ENCODE assay signal across 1 cellular context in the genomic region with DNA sequence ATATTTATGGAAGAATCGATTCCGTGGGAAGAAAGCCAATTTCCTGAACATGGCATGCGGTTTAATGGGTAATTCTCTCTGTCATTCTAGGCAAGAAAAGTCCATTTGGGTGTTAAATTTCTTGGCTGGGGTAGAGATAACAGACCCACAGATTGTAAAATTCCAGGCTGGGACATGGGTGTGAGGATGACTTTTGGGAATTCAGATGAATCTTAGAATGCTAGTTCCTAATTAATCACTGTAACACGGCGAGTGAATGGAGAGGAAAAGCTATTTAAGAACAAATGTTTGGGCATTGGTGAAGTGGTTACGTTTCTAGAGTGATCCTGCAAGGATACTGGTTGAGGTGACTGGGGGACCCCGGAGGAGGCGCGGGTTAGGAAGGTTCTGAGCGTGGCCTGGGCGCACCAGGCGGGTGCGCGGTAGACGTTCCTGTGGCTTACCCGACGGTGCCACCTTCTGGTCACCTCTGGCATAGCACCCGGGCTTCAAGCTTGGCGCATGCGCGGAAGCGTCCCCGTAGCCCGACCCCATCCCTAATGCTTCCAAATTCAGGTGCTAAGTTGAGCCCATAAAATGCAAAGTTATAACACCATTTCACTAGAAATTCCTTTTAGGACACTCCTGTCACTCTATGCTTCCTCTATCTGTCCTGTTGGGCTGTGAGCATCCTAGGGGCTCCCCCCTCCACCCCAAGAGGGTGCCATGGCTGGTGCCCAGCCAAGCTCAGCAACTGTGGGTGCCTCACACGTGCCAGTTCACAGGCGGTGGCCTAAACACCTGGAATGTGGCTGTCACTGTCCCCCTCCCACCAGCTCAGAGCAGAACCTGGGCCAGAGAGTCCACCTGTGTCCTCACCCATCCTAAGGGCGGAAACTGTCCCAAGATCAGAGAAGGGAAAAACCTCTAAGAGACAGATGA.
TF ChIP-seq lines count a peak whose summit lies in the region.

No MANE protein-coding gene starts in this region.

TF ChIP-seq in SK-N-SH treated with all-trans-retinoic acid at 6 μM for 48 hours, 23 proteins besides CTCF, POLR2A, EP300 and RAD21 (continued from another document):
- TF ChIP-seq, protein P1, sequence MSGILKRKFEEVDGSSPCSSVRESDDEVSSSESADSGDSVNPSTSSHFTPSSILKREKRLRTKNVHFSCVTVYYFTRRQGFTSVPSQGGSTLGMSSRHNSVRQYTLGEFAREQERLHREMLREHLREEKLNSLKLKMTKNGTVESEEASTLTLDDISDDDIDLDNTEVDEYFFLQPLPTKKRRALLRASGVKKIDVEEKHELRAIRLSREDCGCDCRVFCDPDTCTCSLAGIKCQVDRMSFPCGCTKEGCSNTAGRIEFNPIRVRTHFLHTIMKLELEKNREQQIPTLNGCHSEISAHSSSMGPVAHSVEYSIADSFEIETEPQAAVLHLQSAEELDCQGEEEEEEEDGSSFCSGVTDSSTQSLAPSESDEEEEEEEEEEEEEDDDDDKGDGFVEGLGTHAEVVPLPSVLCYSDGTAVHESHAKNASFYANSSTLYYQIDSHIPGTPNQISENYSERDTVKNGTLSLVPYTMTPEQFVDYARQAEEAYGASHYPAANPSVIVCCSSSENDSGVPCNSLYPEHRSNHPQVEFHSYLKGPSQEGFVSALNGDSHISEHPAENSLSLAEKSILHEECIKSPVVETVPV (CRISPR knock-in tag; IDR thresholded peaks at IDR 0.05): no peak
- no peak for TF ChIP-seq ZFP3 (CRISPR knock-in tag; IDR thresholded peaks at IDR 0.05)
- TF ChIP-seq PPARA (CRISPR knock-in tag; IDR thresholded peaks at IDR 0.05; ENCODE audit: borderline replicate concordance): no peak
- TF ChIP-seq, protein P2, sequence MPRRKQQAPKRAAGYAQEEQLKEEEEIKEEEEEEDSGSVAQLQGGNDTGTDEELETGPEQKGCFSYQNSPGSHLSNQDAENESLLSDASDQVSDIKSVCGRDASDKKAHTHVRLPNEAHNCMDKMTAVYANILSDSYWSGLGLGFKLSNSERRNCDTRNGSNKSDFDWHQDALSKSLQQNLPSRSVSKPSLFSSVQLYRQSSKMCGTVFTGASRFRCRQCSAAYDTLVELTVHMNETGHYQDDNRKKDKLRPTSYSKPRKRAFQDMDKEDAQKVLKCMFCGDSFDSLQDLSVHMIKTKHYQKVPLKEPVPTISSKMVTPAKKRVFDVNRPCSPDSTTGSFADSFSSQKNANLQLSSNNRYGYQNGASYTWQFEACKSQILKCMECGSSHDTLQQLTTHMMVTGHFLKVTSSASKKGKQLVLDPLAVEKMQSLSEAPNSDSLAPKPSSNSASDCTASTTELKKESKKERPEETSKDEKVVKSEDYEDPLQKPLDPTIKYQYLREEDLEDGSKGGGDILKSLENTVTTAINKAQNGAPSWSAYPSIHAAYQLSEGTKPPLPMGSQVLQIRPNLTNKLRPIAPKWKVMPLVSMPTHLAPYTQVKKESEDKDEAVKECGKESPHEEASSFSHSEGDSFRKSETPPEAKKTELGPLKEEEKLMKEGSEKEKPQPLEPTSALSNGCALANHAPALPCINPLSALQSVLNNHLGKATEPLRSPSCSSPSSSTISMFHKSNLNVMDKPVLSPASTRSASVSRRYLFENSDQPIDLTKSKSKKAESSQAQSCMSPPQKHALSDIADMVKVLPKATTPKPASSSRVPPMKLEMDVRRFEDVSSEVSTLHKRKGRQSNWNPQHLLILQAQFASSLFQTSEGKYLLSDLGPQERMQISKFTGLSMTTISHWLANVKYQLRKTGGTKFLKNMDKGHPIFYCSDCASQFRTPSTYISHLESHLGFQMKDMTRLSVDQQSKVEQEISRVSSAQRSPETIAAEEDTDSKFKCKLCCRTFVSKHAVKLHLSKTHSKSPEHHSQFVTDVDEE (CRISPR knock-in tag; IDR thresholded peaks at IDR 0.05): no peak
- no peak for TF ChIP-seq CSDC2 (CRISPR knock-in tag; IDR thresholded peaks at IDR 0.05)
- TF ChIP-seq ZFP30 (CRISPR knock-in tag; IDR thresholded peaks at IDR 0.05): no peak
- no peak for TF ChIP-seq OSR1 (CRISPR knock-in tag; IDR thresholded peaks at IDR 0.05)
- no peak for TF ChIP-seq ZC3H10 (CRISPR knock-in tag; IDR thresholded peaks at IDR 0.05)
- no peak for TF ChIP-seq BACH2 (CRISPR knock-in tag; IDR thresholded peaks at IDR 0.05; ENCODE audit: borderline replicate concordance)
- TF ChIP-seq GLIS3 (CRISPR knock-in tag; IDR thresholded peaks at IDR 0.05): no peak
- TF ChIP-seq TOX (CRISPR knock-in tag; IDR thresholded peaks at IDR 0.05; ENCODE audit: borderline replicate concordance): no peak
- no peak for TF ChIP-seq ZNF8 (CRISPR knock-in tag; IDR thresholded peaks at IDR 0.05)
- TF ChIP-seq, protein P3, sequence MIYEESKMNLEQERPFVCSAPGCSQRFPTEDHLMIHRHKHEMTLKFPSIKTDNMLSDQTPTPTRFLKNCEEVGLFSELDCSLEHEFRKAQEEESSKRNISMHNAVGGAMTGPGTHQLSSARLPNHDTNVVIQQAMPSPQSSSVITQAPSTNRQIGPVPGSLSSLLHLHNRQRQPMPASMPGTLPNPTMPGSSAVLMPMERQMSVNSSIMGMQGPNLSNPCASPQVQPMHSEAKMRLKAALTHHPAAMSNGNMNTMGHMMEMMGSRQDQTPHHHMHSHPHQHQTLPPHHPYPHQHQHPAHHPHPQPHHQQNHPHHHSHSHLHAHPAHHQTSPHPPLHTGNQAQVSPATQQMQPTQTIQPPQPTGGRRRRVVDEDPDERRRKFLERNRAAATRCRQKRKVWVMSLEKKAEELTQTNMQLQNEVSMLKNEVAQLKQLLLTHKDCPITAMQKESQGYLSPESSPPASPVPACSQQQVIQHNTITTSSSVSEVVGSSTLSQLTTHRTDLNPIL (CRISPR knock-in tag; IDR thresholded peaks at IDR 0.05; ENCODE audit: low read depth): no peak
- TF ChIP-seq ZNF565 (CRISPR knock-in tag; conservative IDR thresholded peaks at IDR 0.05; ENCODE audit: low read depth): no peak
- no peak for TF ChIP-seq ESRRG (CRISPR knock-in tag; IDR thresholded peaks at IDR 0.05)
- no peak; the same call in 1 of the 2 replicates for TF ChIP-seq SNAI2 (CRISPR knock-in tag; IDR thresholded peaks at IDR 0.05)
- TF ChIP-seq ZNF70 (CRISPR knock-in tag; IDR thresholded peaks at IDR 0.05): no peak
